In genomic region chr21:35945089-35945671, GRCh38 we compare ENCODE assay signal across 1 cellular context.
TF ChIP-seq lines count a peak whose summit lies in the region.

No MANE protein-coding gene starts in this region.

TF ChIP-seq in K562, 482 proteins besides CTCF, POLR2A, EP300 and RAD21 (continued from another document):
- TF ChIP-seq ZNF316 (IDR thresholded peaks at IDR 0.05) (0 out of 2 replicates have a peak, but pooled peaks have one; percentile 24), DPF2 (IDR thresholded peaks at IDR 0.05) (peak; percentile 39; the same call in 1 of the 2 replicates), GATAD2B (IDR thresholded peaks at IDR 0.05; ENCODE audit: borderline replicate concordance) (no peak), MAFF (IDR thresholded peaks at IDR 0.05; ENCODE audit: low read length) (peak; percentile 7; the same call in 1 of the 2 replicates), ZNF431 (CRISPR knock-in tag; IDR thresholded peaks at IDR 0.05) (no peak), C11orf30 (IDR thresholded peaks at IDR 0.05; ENCODE audit: low read depth) (peak; percentile 53; the same call in 1 of the 2 replicates), SFPQ (IDR thresholded peaks at IDR 0.05; ENCODE audit: low read depth, low read length) (no peak), CBFA2T2 (conservative IDR thresholded peaks at IDR 0.05) (peak; percentile 60), ZNF212 (CRISPR knock-in tag; IDR thresholded peaks at IDR 0.05) (no peak), NCOR1 (IDR thresholded peaks at IDR 0.05) (peak; percentile 31; the same call in 1 of the 2 replicates), ZNF445 (CRISPR knock-in tag; IDR thresholded peaks at IDR 0.05; ENCODE audit: low read depth) (no peak), GABPA (tag; conservative IDR thresholded peaks at IDR 0.05; ENCODE audit: low read depth) (no peak), NFRKB (IDR thresholded peaks at IDR 0.05; ENCODE audit: low read depth) (no peak), ZBED1 (IDR thresholded peaks at IDR 0.05) (no peak), POU5F1 (IDR thresholded peaks at IDR 0.05; ENCODE audit: borderline replicate concordance, low read depth, low read length, partially characterized antibody) (no peak), FOXM1 (IDR thresholded peaks at IDR 0.05; ENCODE audit: low read depth) (0 out of 2 replicates have a peak, but pooled peaks have one; percentile 18), FOXM1 (CRISPR knock-in tag; IDR thresholded peaks at IDR 0.05; ENCODE audit: low read depth) (no peak), ZBTB34 (CRISPR knock-in tag; IDR thresholded peaks at IDR 0.05) (no peak), USF2 (CRISPR knock-in tag; IDR thresholded peaks at IDR 0.05) (no peak), NBN (IDR thresholded peaks at IDR 0.05; ENCODE audit: low read depth) (no peak), HNRNPLL (IDR thresholded peaks at IDR 0.05; ENCODE audit: low read depth, low read length, poor library complexity, severe bottlenecking) (no peak), ZNF583 (CRISPR knock-in tag; IDR thresholded peaks at IDR 0.05) (no peak), SNIP1 (IDR thresholded peaks at IDR 0.05; ENCODE audit: low read depth) (no peak)
- TF ChIP-seq, protein P1, sequence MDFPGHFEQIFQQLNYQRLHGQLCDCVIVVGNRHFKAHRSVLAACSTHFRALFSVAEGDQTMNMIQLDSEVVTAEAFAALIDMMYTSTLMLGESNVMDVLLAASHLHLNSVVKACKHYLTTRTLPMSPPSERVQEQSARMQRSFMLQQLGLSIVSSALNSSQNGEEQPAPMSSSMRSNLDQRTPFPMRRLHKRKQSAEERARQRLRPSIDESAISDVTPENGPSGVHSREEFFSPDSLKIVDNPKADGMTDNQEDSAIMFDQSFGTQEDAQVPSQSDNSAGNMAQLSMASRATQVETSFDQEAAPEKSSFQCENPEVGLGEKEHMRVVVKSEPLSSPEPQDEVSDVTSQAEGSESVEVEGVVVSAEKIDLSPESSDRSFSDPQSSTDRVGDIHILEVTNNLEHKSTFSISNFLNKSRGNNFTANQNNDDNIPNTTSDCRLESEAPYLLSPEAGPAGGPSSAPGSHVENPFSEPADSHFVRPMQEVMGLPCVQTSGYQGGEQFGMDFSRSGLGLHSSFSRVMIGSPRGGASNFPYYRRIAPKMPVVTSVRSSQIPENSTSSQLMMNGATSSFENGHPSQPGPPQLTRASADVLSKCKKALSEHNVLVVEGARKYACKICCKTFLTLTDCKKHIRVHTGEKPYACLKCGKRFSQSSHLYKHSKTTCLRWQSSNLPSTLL (IDR thresholded peaks at IDR 0.05) = no peak
TF ChIP-seq in K562: peak in this region for 16.
